Comparison of ENCODE assay signal across 1 cellular context in the genomic region with DNA sequence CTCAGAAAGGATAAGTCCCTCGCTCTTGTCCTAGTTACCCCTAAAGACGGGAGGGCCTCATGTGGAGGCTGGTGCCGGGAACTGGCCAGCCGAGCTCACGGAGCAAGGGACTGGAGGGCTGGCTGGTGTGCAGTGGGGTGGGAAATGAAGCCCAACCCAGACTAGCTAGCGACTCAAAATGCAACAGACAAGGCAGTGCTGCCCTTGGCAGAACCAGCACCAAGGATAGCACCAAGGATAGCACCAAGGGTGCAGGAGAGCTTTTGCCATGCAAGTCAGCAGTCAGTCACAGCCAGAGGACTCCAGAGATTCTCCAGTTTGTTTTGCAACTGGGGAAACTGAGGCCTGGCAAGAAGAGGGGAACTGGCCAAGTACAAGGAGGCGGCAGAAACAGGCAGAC.
A peak's percentile ranks its signal among the peaks of the same experiment; 100 is the strongest.
TF ChIP-seq lines count a peak whose summit lies in the region.

No MANE protein-coding gene starts in this region.

TF ChIP-seq in H1, 55 proteins besides CTCF, POLR2A, EP300 and RAD21:
- 0 out of 4 replicates have a peak, but pooled peaks have one; percentile 51 to 66 for TF ChIP-seq SIN3A (conservative IDR thresholded peaks at IDR 0.05 in 1 of 2, IDR thresholded peaks at IDR 0.05 in 1 of 2; ENCODE audit: low read depth in 1 of 2, low read length in 2 of 2)
- TF ChIP-seq SP4 (IDR thresholded peaks at IDR 0.05; ENCODE audit: low read length) = no peak
- TF ChIP-seq RNF2 (IDR thresholded peaks at IDR 0.05; ENCODE audit: borderline replicate concordance, low read depth, low read length, missing control alignments, poor library complexity, severe bottlenecking) = no peak
